ENCODE assay signal across 16 cellular contexts in genomic region chr21:35291963-35292627, GRCh38.
A peak's percentile ranks its signal among the peaks of the same experiment; 100 is the strongest.
DNase-seq lines count a peak whose midpoint lies in the region; ATAC-seq and TF ChIP-seq lines count a peak whose summit lies in the region.
"Had no signal": no experiment of that assay in that cellular context is flagged by ENCODE, and none has a peak within 500 bp of the region (broad histone marks: within the 10 kb centered on the region; RNA-seq: fewer than 3 reads in every experiment).

No MANE protein-coding gene starts in this region.

- peaks cover 25% of the 10 kb centered on the region for H3K4me1 ChIP-seq in OCI-LY3 (ENCODE audit: low read length)
- H3K4me1 ChIP-seq: parathyroid adenoma had no signal

- H3K27me3 ChIP-seq in OCI-LY3 (ENCODE audit: low read depth, low read length): no peaks in the 10 kb centered on the region
- H3K27me3 ChIP-seq: thyroid gland had no signal

- H4K20me1 ChIP-seq in OCI-LY3 (ENCODE audit: insufficient read depth, low read length): no peaks in the 10 kb centered on the region

- ATAC-seq in HG03196 (IDR thresholded peaks at IDR 0.05; ENCODE audit: unreplicated experiment) (no peak), GM18909 (IDR thresholded peaks at IDR 0.05; ENCODE audit: poor library complexity, unreplicated experiment) (no peak)
- ATAC-seq: activated CD4-positive, CD25-positive, alpha-beta regulatory T cell treated with anti-CD3 and anti-CD28 coated beads, Interleukin-2, amount 50 U/mL, for 24 hours; mucosa of descending colon; T-cell had no signal

- H3K9me3 ChIP-seq in OCI-LY3 (ENCODE audit: insufficient read depth, low read length): peaks cover 12% of the 10 kb centered on the region
- H3K9me3 ChIP-seq: thyroid gland had no signal

- H3K36me3 ChIP-seq in OCI-LY3 (replicated peaks; ENCODE audit: low read depth, low read length): no peaks in the 10 kb centered on the region
- H3K36me3 ChIP-seq: thyroid gland had no signal

- H3K9ac ChIP-seq in OCI-LY3 (ENCODE audit: low read length): no peak overlapping the region
- H3K9ac ChIP-seq: parathyroid adenoma had no signal

- peak; percentile 27 for DNase-seq in NCI-H748 (lab: John Stamatoyannopoulos, UW; ENCODE audit: unreplicated experiment)
- DNase-seq in NCI-H748 treated with DMSO at 0.1 percent for 48 hours (lab: John Stamatoyannopoulos, UW): no peak
- DNase-seq in fibroblast of peridontal ligament (ENCODE audit: extremely low read depth): peak; percentile 47
- no peak for DNase-seq in activated CD8-positive, alpha-beta memory T cell treated with anti-CD3 and anti-CD28 coated beads, Interleukin-2, amount 50 U/mL, for 48 hours
- DNase-seq in NCI-H1694 treated with DMSO at 0.1 percent for 48 hours (lab: John Stamatoyannopoulos, UW): no peak
- DNase-seq: amniotic stem cell, DND-41, mucosa of descending colon, NCI-H1694, T-cell, thyroid gland had no signal

- peak overlapping the region; percentile 38 for H3K4me2 ChIP-seq in OCI-LY3 (ENCODE audit: low read length)

- H2AFZ ChIP-seq in OCI-LY3 (ENCODE audit: low read depth, low read length): no peak overlapping the region
- H2AFZ ChIP-seq: parathyroid adenoma had no signal

- no peak overlapping the region; the same call in 1 of the 2 replicates for H3K4me3 ChIP-seq in OCI-LY3 (ENCODE audit: low read length)
- H3K4me3 ChIP-seq: mucosa of descending colon, thyroid gland had no signal

- no peak overlapping the region for H3K27ac ChIP-seq in OCI-LY3 (ENCODE audit: low read length)
- H3K27ac ChIP-seq: parathyroid adenoma, thyroid gland had no signal

- no peak for TF ChIP-seq CTCF in OCI-LY3 (IDR thresholded peaks at IDR 0.05; ENCODE audit: low read depth, low read length)

- H3K79me2 ChIP-seq in OCI-LY3 (ENCODE audit: low read length): no peaks in the 10 kb centered on the region
- H3K79me2 ChIP-seq: parathyroid adenoma had no signal

Comparison
In these comparisons a context has a peak if more than half of its experiments do, and no peak if none do; other contexts are left out.
1. DNase-seq: peak in NCI-H748 (single experiment) and fibroblast of peridontal ligament (single experiment); none in NCI-H748 treated with DMSO at 0.1 percent for 48 hours (single experiment), activated CD8-positive, alpha-beta memory T cell treated with anti-CD3 and anti-CD28 coated beads, Interleukin-2, amount 50 U/mL, for 48 hours (single experiment) and NCI-H1694 treated with DMSO at 0.1 percent for 48 hours (single experiment).